ENCODE assay signal across 11 cellular contexts in the genomic region with DNA sequence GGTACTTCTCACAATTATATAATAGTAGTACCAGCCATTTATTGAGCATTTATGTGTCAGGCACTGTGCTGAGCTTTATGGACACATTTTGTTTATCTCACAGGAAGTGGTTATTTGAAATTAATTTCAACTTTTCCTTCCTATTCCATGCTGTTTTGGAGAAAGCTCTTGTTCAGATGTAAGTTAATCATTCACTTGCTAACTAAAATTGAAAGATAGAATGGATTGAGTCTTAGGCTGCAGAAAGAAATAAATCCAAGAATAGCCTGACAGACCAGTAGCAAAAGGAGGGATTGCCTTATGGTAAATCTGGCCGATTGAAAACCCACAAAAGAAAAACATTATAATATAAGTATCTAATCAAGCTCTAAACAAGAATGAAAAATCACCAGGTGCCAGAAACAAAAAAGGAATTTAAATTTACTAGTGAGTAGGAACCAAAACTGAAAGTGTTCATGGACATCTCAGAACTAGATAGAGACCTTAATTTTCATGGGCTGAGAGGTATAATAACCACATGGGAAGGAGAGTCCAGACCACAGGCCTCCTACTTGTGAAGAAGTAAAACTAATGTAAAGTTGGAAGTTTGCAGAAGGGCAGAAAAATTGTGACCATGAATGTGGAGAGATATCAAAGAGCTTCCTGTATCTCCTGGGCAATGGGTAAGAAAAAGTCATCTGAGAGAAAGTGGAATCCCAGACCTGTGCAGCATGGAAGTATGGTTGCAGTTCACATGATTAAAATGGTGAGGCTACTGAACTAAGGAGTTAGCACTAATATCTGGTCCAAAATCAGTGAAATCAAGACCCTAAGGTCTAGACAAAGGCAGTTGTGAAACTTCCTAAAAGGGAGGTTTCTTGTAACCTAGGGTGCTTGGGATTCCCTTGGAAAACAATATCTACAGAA. TPM values are rescaled to one million over a fixed set of nuclear protein-coding genes. Genes with fewer than 3 reads are reported as not detected.
A peak's percentile ranks its signal among the peaks of the same experiment; 100 is the strongest.
DNase-seq lines count a peak whose midpoint lies in the region; ATAC-seq, FAIRE-seq and TF ChIP-seq lines count a peak whose summit lies in the region.
"Had no signal": no experiment of that assay in that cellular context is flagged by ENCODE, and none has a peak within 500 bp of the region (broad histone marks: within the 10 kb centered on the region; RNA-seq: fewer than 3 reads in every experiment).

No MANE protein-coding gene starts in this region.

- H3K4me1 ChIP-seq in testis (no peaks in the 10 kb centered on the region), kidney (ENCODE audit: control insufficient read depth in 1 of 2, insufficient read depth in 1 of 2, low read depth in 1 of 2, low read length in 2 of 2) (no peaks in the 10 kb centered on the region), Karpas-422 (ENCODE audit: low read length) (no peaks in the 10 kb centered on the region)

- no peak overlapping the region for H3K4me3 ChIP-seq in testis
- H3K4me3 ChIP-seq in kidney (ENCODE audit: low read length in 2 of 2), result no peak overlapping the region
- H3K4me3 ChIP-seq in Karpas-422 (ENCODE audit: low read length), result no peak overlapping the region

- H3K9me2 ChIP-seq in Karpas-422 (replicated peaks; ENCODE audit: insufficient read depth, low read length), result no peaks in the 10 kb centered on the region

- H3K4me2 ChIP-seq in Karpas-422 (ENCODE audit: low read depth, low read length, poor library complexity, severe bottlenecking), result no peak overlapping the region

- peaks cover 6% of the 10 kb centered on the region for H3K36me3 Mint-ChIP-seq in T-helper 2 cell treated with Interferon-gamma antibody and Interleukin-4, amounts not matched to agents 5 μg/mL and 100 μg/mL, for 36 hours (ENCODE audit: low read depth)

- no peak overlapping the region for H2AFZ ChIP-seq in Karpas-422 (ENCODE audit: low read length)

- H3K79me2 ChIP-seq in Karpas-422 (ENCODE audit: low read length), result no peaks in the 10 kb centered on the region

- H4K20me1 ChIP-seq in Karpas-422 (ENCODE audit: insufficient read depth, low read depth, low read length), result no peaks in the 10 kb centered on the region

- TF ChIP-seq POLR2A in testis (IDR thresholded peaks at IDR 0.05), result no peak

- H3K4me3 Mint-ChIP-seq in T-helper 2 cell treated with Interferon-gamma antibody and Interleukin-4, amounts not matched to agents 5 μg/mL and 100 μg/mL, for 36 hours, result peak overlapping the region; percentile 5
- H3K4me3 Mint-ChIP-seq: activated T-cell treated with anti-CD3 and anti-CD28 coated beads, Interleukin-2, amount 50 U/mL, for 72 hours had no signal

- H3K27ac Mint-ChIP-seq in T-helper 2 cell treated with Interferon-gamma antibody and Interleukin-4, amounts not matched to agents 5 μg/mL and 100 μg/mL, for 36 hours, result peak overlapping the region; percentile 33
- H3K27ac Mint-ChIP-seq: activated T-cell treated with anti-CD3 and anti-CD28 coated beads, Interleukin-2, amount 50 U/mL, for 72 hours had no signal

- peaks cover 11% of the 10 kb centered on the region for H3K4me1 Mint-ChIP-seq in T-helper 2 cell treated with Interferon-gamma antibody and Interleukin-4, amounts not matched to agents 5 μg/mL and 100 μg/mL, for 36 hours (ENCODE audit: low read depth)

- no peak for DNase-seq in T-helper 2 cell treated with Interferon-gamma antibody and Interleukin-4, amounts not matched to agents 5 μg/mL and 100 μg/mL, for 36 hours (ENCODE audit: low spot score)
- DNase-seq in testis (no peak), kidney (no peak), Karpas-422 (no peak), T1000 (lab: John Stamatoyannopoulos, UW) (no peak)
- DNase-seq: activated T-cell treated with anti-CD3 and anti-CD28 coated beads, Interleukin-2, amount 50 U/mL, for 72 hours; central memory CD4-positive, alpha-beta T cell; NCI-H526 had no signal

- H3K9me3 ChIP-seq in testis (no peaks in the 10 kb centered on the region), kidney (ENCODE audit: control insufficient read depth in 1 of 2, low read length in 2 of 2) (no peaks in the 10 kb centered on the region), Karpas-422 (ENCODE audit: low read length) (no peaks in the 10 kb centered on the region)

- no peaks in the 10 kb centered on the region for H3K9me3 Mint-ChIP-seq in T-helper 2 cell treated with Interferon-gamma antibody and Interleukin-4, amounts not matched to agents 5 μg/mL and 100 μg/mL, for 36 hours
- H3K9me3 Mint-ChIP-seq: activated T-cell treated with anti-CD3 and anti-CD28 coated beads, Interleukin-2, amount 50 U/mL, for 72 hours had no signal

- ATAC-seq in GM18858 (IDR thresholded peaks at IDR 0.05; ENCODE audit: unreplicated experiment), result peak; percentile 94
- peak; percentile 100 for ATAC-seq in GM21390 (IDR thresholded peaks at IDR 0.05; ENCODE audit: unreplicated experiment)
- peak; percentile 79 for ATAC-seq in HG03060 (IDR thresholded peaks at IDR 0.05; ENCODE audit: low read depth, unreplicated experiment)
- ATAC-seq: activated T-cell treated with anti-CD3 and anti-CD28 coated beads, Interleukin-2, amount 50 U/mL, for 72 hours had no signal

- H3K9ac ChIP-seq in kidney (ENCODE audit: low read length in 2 of 2), result no peak overlapping the region
- H3K9ac ChIP-seq in Karpas-422 (ENCODE audit: low read length), result no peak overlapping the region

- TF ChIP-seq CTCF in testis (IDR thresholded peaks at IDR 0.05) (no peak), kidney (IDR thresholded peaks at IDR 0.05; ENCODE audit: borderline replicate concordance, extremely low read depth, insufficient read depth) (no peak)

- intact Hi-C loops in testis (cut with DNase I; ENCODE audit: low total_unique reads), result no loop called here
- intact Hi-C loops in kidney (cut with DNase I), result no loop called here

- FAIRE-seq in kidney (lab: Jason Lieb, UNC), result no peak

- 65 to 73% methylated on average over 1 of the region's 1 CpG for WGBS in testis, 2 donors

- H3K27ac ChIP-seq in testis (no peak overlapping the region), kidney (ENCODE audit: low read depth in 2 of 2, low read length in 2 of 2) (no peak overlapping the region), Karpas-422 (ENCODE audit: low read length) (no peak overlapping the region)

- no peaks in the 10 kb centered on the region for H3K27me3 ChIP-seq in testis
- H3K27me3 ChIP-seq in Karpas-422 (ENCODE audit: low read length), result no peaks in the 10 kb centered on the region

- H3K36me3 ChIP-seq in testis (ENCODE audit: low read depth, missing control alignments) (no peaks in the 10 kb centered on the region), kidney (ENCODE audit: control insufficient read depth in 1 of 2, insufficient read depth in 2 of 2, low read length in 2 of 2) (no peaks in the 10 kb centered on the region), Karpas-422 (ENCODE audit: insufficient read depth, low read length) (peaks cover 7% of the 10 kb centered on the region; the same call in 1 of the 2 replicates)

- no peaks in the 10 kb centered on the region for H3K27me3 Mint-ChIP-seq in T-helper 2 cell treated with Interferon-gamma antibody and Interleukin-4, amounts not matched to agents 5 μg/mL and 100 μg/mL, for 36 hours (ENCODE audit: low read depth)

RNA-seq across cellular contexts. Expression of gene RADX, which starts 38.0 kb away (rescaled TPM):
- total RNA-seq in testis (1 to 10 TPM; 7.4 to 9.4 TPM), kidney (4.7 TPM)
- polyA plus RNA-seq in testis (ENCODE audit: insufficient read depth, low read depth, low replicate concordance) (6.2 TPM), kidney (ENCODE audit: insufficient read depth, low read depth, low replicate concordance) (3.2 TPM)
- total RNA-seq in Karpas-422 (2014; rRNA removed; shearing (Covaris generic); ENCODE audit: low replicate concordance), result 18.4 and 22.7 TPM in 2 replicates
